In the genomic region with DNA sequence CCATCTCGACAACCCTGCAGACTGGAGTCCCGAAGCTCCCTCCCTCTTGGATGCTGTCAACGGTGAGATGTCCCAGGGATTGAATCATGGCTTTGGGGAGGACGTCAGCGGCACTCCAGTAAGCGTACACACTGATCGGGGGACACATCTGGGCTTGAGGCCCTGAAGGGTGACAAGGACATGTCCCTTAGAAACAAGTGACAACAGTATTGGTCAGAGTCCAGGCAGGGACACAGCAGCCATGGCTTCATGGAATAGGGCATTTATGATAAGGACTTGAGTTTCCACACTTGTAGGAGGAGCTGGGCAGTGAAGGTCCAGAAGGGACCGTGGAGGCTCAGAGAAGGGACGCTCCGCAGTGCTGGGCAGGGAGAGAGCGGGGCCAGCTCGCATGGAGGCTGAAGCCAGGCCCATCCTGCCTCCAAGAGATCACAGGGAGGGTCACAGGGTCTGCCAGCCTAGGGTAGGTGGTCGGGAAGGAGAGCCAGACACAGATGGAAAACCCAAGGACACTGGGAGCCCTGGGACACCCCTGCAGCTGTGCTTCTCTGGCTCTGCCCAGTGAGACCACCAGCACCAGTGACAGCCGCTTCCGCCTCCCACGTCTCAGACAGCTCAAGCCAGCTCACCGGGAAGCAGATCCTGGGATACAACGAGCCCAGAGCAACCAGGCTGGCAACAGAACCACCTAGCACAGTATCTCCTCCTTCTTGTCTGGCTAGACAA, we compare ENCODE assay signal across 20 cellular contexts. TPM values are rescaled to one million over a fixed set of nuclear protein-coding genes. Genes with fewer than 3 reads are reported as not detected.
"Had no signal": no experiment of that assay in that cellular context is flagged by ENCODE, and none has a peak within 500 bp of the region (broad histone marks: within the 10 kb centered on the region; RNA-seq: fewer than 3 reads in every experiment).

No MANE protein-coding gene starts in this region.

- H3K4me1 ChIP-seq: foreskin keratinocyte had no signal

- H3K9me3 ChIP-seq: mucosa of descending colon had no signal

- H3K36me3 Mint-ChIP-seq: activated naive CD8-positive, alpha-beta T cell treated with anti-CD3 and anti-CD28 coated beads for 36 hours; brain; naive thymus-derived CD8-positive, alpha-beta T cell had no signal

- H3K9me3 Mint-ChIP-seq: activated CD4-positive, alpha-beta T cell treated with anti-CD3 and anti-CD28 coated beads, Interleukin-2, amount 10 ng/mL, durations not matched to agents 7 days and 5 days; activated naive CD8-positive, alpha-beta T cell treated with anti-CD3 and anti-CD28 coated beads for 36 hours; activated T-cell treated with anti-CD3 and anti-CD28 coated beads, Interleukin-2, amount 50 U/mL, for 4 hours; central memory CD8-positive, alpha-beta T cell; naive thymus-derived CD8-positive, alpha-beta T cell had no signal

- H3K4me1 Mint-ChIP-seq: activated CD4-positive, alpha-beta T cell treated with anti-CD3 and anti-CD28 coated beads, Interleukin-2, amount 10 ng/mL, durations not matched to agents 7 days and 5 days; activated naive CD8-positive, alpha-beta T cell treated with anti-CD3 and anti-CD28 coated beads for 36 hours; central memory CD8-positive, alpha-beta T cell had no signal

- H3K4me3 Mint-ChIP-seq: activated CD4-positive, alpha-beta T cell treated with anti-CD3 and anti-CD28 coated beads, Interleukin-2, amount 10 ng/mL, durations not matched to agents 7 days and 5 days; activated naive CD8-positive, alpha-beta T cell treated with anti-CD3 and anti-CD28 coated beads for 36 hours; activated T-cell treated with anti-CD3 and anti-CD28 coated beads, Interleukin-2, amount 50 U/mL, for 4 hours; brain; central memory CD8-positive, alpha-beta T cell had no signal

- FAIRE-seq: small intestine had no signal

- H3K4me3 ChIP-seq: mucosa of descending colon had no signal

- ATAC-seq: activated T-cell treated with anti-CD3 and anti-CD28 coated beads, Interleukin-2, amount 50 U/mL, for 4 hours; foreskin keratinocyte; left colon; mucosa of descending colon; naive thymus-derived CD8-positive, alpha-beta T cell had no signal

- H3K27ac ChIP-seq: foreskin keratinocyte had no signal

- DNase-seq: activated CD4-positive, alpha-beta T cell treated with anti-CD3 and anti-CD28 coated beads, Interleukin-2, amount 10 ng/mL, durations not matched to agents 7 days and 5 days; activated gamma-delta T cell; activated naive CD8-positive, alpha-beta T cell treated with anti-CD3 and anti-CD28 coated beads for 36 hours; activated T-cell treated with anti-CD3 and anti-CD28 coated beads, Interleukin-2, amount 50 U/mL, for 4 hours; amygdala; effector memory CD4-positive, alpha-beta T cell; foreskin keratinocyte; left colon; mucosa of descending colon; nucleus accumbens; right cardiac atrium; small intestine; stimulated activated CD4-positive, alpha-beta T cell treated with anti-CD3 and anti-CD28 coated beads, Interleukin-4, amount 100 ng/mL, for 4 hours; stimulated activated CD8-positive, alpha-beta memory T cell treated with anti-CD3 and anti-CD28 coated beads, Interleukin-4, amount 100 ng/mL, for 48 hours; stimulated activated naive CD4-positive, alpha-beta T cell treated with Interleukin-2 at 50 U/mL for 16 hours; trophoblast cell had no signal

- H3K27ac Mint-ChIP-seq: activated CD4-positive, alpha-beta T cell treated with anti-CD3 and anti-CD28 coated beads, Interleukin-2, amount 10 ng/mL, durations not matched to agents 7 days and 5 days; activated naive CD8-positive, alpha-beta T cell treated with anti-CD3 and anti-CD28 coated beads for 36 hours; naive thymus-derived CD8-positive, alpha-beta T cell; progenitor cell of endocrine pancreas had no signal

RNA-seq across cellular contexts. Expression of gene RFPL3, which starts 22.9 kb away (rescaled TPM):
- total RNA-seq: activated CD4-positive, alpha-beta T cell treated with anti-CD3 and anti-CD28 coated beads, Interleukin-2, amount 10 ng/mL, durations not matched to agents 7 days and 5 days; activated naive CD8-positive, alpha-beta T cell treated with anti-CD3 and anti-CD28 coated beads for 36 hours; activated T-cell treated with anti-CD3 and anti-CD28 coated beads, Interleukin-2, amount 50 U/mL, for 4 hours; foreskin keratinocyte; left colon; mucosa of descending colon; naive thymus-derived CD8-positive, alpha-beta T cell; progenitor cell of endocrine pancreas; right cardiac atrium had no signal
- polyA plus RNA-seq: foreskin keratinocyte; naive thymus-derived CD8-positive, alpha-beta T cell; right cardiac atrium; small intestine had no signal
